ENCODE assay signal across 9 cellular contexts in genomic region chr3:27740854-27741253, GRCh38. TPM values are rescaled to one million over a fixed set of nuclear protein-coding genes. Genes with fewer than 3 reads are reported as not detected.
"Had no signal": no experiment of that assay in that cellular context is flagged by ENCODE, and none has a peak within 500 bp of the region (broad histone marks: within the 10 kb centered on the region; RNA-seq: fewer than 3 reads in every experiment).

No MANE protein-coding gene starts in this region.

- H3K9me3 ChIP-seq: HAP-1 had no signal

- H3K36me3 ChIP-seq: HAP-1 had no signal

- H3K4me1 Mint-ChIP-seq: GM23338, H9 had no signal

- H3K27ac Mint-ChIP-seq: GM23338, H9, HFFc6 had no signal

- DNase-seq: GM23248, GOT3, H7, H9, HCEC 1CT, HFFc6 had no signal

- H3K4me2 ChIP-seq: GM23338 had no signal

- H3K4me1 ChIP-seq: HAP-1 had no signal

- H3K4me3 ChIP-seq: GM23248, GM23338, HAP-1 had no signal

- H2AFZ ChIP-seq: GM23248, GM23338 had no signal

- H3K27ac ChIP-seq: GM23248 had no signal

- ATAC-seq: GM23338, HCT116 had no signal

- H3K9me3 Mint-ChIP-seq: HFFc6 had no signal

- H3K4me3 Mint-ChIP-seq: GM23338, H9, HFFc6 had no signal

- H3K9ac ChIP-seq: GM23248 had no signal

RNA-seq across cellular contexts. Expression of gene EOMES, which starts 18.7 kb away (rescaled TPM):
- total RNA-seq: HFFc6 had no signal
